8 cellular contexts compared by ENCODE assay signal in the genomic region with DNA sequence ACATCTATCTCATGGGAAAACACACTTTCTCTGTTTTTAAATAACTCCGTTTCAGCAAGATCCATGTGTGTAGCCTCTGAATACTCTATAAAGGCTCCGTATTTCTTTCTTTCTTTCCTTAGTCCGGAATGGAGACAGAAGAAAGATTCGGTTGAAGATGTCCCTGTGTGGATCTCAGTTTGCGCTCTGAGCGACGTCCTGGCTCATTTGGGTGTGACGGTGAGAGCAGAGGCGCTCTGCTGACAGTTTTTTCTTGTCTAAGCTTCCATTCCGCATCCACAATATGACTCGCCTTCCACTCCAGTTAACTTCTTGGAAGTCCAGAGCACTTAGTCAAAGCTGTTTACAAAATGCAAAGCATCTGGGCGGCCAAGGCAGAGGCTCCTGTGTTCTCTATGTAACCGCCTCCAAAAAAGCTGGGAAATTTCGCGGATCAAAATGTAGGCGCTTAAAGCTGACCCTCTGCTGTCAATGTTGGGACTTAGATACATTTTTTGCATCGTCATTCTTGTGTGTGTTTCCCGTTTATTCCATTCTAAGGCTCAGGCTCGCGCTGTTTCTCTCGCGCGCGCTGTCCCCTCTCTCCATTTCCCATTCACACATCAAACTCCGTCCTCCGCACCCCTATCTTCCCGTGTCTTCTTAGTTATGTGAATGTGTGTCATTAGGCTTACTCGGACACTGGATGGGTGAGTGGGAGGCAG. TPM values are rescaled to one million over a fixed set of nuclear protein-coding genes. Genes with fewer than 3 reads are reported as not detected.
DNase-seq lines count a peak whose midpoint lies in the region; ATAC-seq and TF ChIP-seq lines count a peak whose summit lies in the region.

No MANE protein-coding gene starts in this region.

- H3K36me3 ChIP-seq in ectodermal cell (ENCODE audit: control insufficient read depth, insufficient read depth, low read length), result no peaks in the 10 kb centered on the region
- no peaks in the 10 kb centered on the region for H3K36me3 ChIP-seq in mesendoderm (ENCODE audit: control insufficient read depth, insufficient read depth, low read length)
- H3K36me3 ChIP-seq in upper lobe of right lung, result no peaks in the 10 kb centered on the region

- H2BK15ac ChIP-seq in mesendoderm (replicated peaks; ENCODE audit: low read depth), result no peak overlapping the region

- H3K27ac ChIP-seq in ectodermal cell (ENCODE audit: insufficient read depth, low read depth, low read length, poor library complexity, severe bottlenecking) (no peak overlapping the region), mesendoderm (ENCODE audit: low read depth, low read length) (no peak overlapping the region), upper lobe of right lung (peak overlapping the region; percentile 33)

- H3K4me1 ChIP-seq in ectodermal cell (ENCODE audit: control insufficient read depth, insufficient read depth, low read length) (peaks cover 16% of the 10 kb centered on the region), mesendoderm (ENCODE audit: control insufficient read depth, low read depth, low read length) (peaks cover 6% of the 10 kb centered on the region), upper lobe of right lung (peaks cover 30% of the 10 kb centered on the region)

- H2BK120ac ChIP-seq in mesendoderm (ENCODE audit: low read depth, low read length), result no peak overlapping the region

- POLR2A ChIA-PET in activated CD4-positive, alpha-beta T cell treated with anti-CD3 and anti-CD28 coated beads, Interleukin-2, amount 10 ng/mL, durations not matched to agents 7 days and 5 days (lab: Charles Lee), result no interaction called here

- peak overlapping the region; percentile 81 for H3K9ac ChIP-seq in mesendoderm (ENCODE audit: low read length)

- no peak overlapping the region for H2AK5ac ChIP-seq in mesendoderm (ENCODE audit: low read length)

- no peak overlapping the region for H4K8ac ChIP-seq in mesendoderm (ENCODE audit: low read depth, low read length)

- peaks cover 2% of the 10 kb centered on the region for H3K79me2 ChIP-seq in mesendoderm (ENCODE audit: control insufficient read depth, insufficient read depth, low read length)

- TF ChIP-seq CTCF in upper lobe of right lung (IDR thresholded peaks at IDR 0.05), result no peak

- H3K18ac ChIP-seq in mesendoderm (ENCODE audit: low read length), result peak overlapping the region; percentile 24

- WGBS in ectodermal cell, 2 experiments, result 1% methylated on average over 25 to 26 of the region's 28 CpGs
- no CpG with 5 or more reads among the region's 28 CpGs for WGBS in mesendoderm (ENCODE audit: extremely low coverage, insufficient coverage, low lambda C conversion rate)

- intact Hi-C loops in upper lobe of right lung (cut with DNase I), result no loop called here

- H3K27me3 ChIP-seq in ectodermal cell (ENCODE audit: control insufficient read depth, insufficient read depth, low read length, poor library complexity, severe bottlenecking), result peaks cover 55% of the 10 kb centered on the region
- H3K27me3 ChIP-seq in mesendoderm (ENCODE audit: insufficient read depth, low read length, poor library complexity), result no peaks in the 10 kb centered on the region
- peaks cover 40% of the 10 kb centered on the region for H3K27me3 ChIP-seq in upper lobe of right lung

- DNase-seq in DMS 273 (lab: John Stamatoyannopoulos, UW; ENCODE audit: unreplicated experiment) (peak; percentile 19), DMS 273 treated with DMSO at 0.1 percent for 48 hours (lab: John Stamatoyannopoulos, UW) (no peak), mesendoderm (peak; percentile 62), upper lobe of right lung (peak; percentile 7), GOT3 (lab: John Stamatoyannopoulos, UW) (no peak)
- no peak for DNase-seq in activated CD4-positive, alpha-beta T cell treated with anti-CD3 and anti-CD28 coated beads, Interleukin-2, amount 10 ng/mL, durations not matched to agents 7 days and 5 days

- peak overlapping the region; percentile 70 for H3K56ac ChIP-seq in mesendoderm (ENCODE audit: low read length)

- H3K27me3 Mint-ChIP-seq in activated CD4-positive, alpha-beta T cell treated with anti-CD3 and anti-CD28 coated beads, Interleukin-2, amount 10 ng/mL, durations not matched to agents 7 days and 5 days, result peaks cover 61% of the 10 kb centered on the region

- H3K9me3 ChIP-seq in ectodermal cell (ENCODE audit: control insufficient read depth, low read length) (no peaks in the 10 kb centered on the region), upper lobe of right lung (no peaks in the 10 kb centered on the region)

- H3K9me3 Mint-ChIP-seq in activated CD4-positive, alpha-beta T cell treated with anti-CD3 and anti-CD28 coated beads, Interleukin-2, amount 10 ng/mL, durations not matched to agents 7 days and 5 days, result peaks cover 2% of the 10 kb centered on the region

- peaks cover 1% of the 10 kb centered on the region for H3K36me3 Mint-ChIP-seq in activated CD4-positive, alpha-beta T cell treated with anti-CD3 and anti-CD28 coated beads, Interleukin-2, amount 10 ng/mL, durations not matched to agents 7 days and 5 days (ENCODE audit: low read depth)

- H3K4ac ChIP-seq in mesendoderm (ENCODE audit: low read depth, low read length), result no peak overlapping the region

- CTCF ChIA-PET in activated CD4-positive, alpha-beta T cell treated with anti-CD3 and anti-CD28 coated beads, Interleukin-2, amount 10 ng/mL, durations not matched to agents 7 days and 5 days (lab: Charles Lee), result no interaction called here

- H3K27ac Mint-ChIP-seq in activated CD4-positive, alpha-beta T cell treated with anti-CD3 and anti-CD28 coated beads, Interleukin-2, amount 10 ng/mL, durations not matched to agents 7 days and 5 days, result no peak overlapping the region

- no peak overlapping the region for H3K23ac ChIP-seq in mesendoderm (ENCODE audit: low read length)

- peak overlapping the region; percentile 57 for H3K4me2 ChIP-seq in mesendoderm (ENCODE audit: low read length)

- H3K4me3 ChIP-seq in ectodermal cell (ENCODE audit: insufficient read depth, low read depth, low read length), result peak overlapping the region; percentile 56
- H3K4me3 ChIP-seq in mesendoderm (ENCODE audit: low read length), result peak overlapping the region; percentile 12
- H3K4me3 ChIP-seq in upper lobe of right lung, result peak overlapping the region; percentile 54

- H3K4me3 Mint-ChIP-seq in activated CD4-positive, alpha-beta T cell treated with anti-CD3 and anti-CD28 coated beads, Interleukin-2, amount 10 ng/mL, durations not matched to agents 7 days and 5 days, result no peak overlapping the region

- ATAC-seq in upper lobe of right lung (no peak), HG03378 (IDR thresholded peaks at IDR 0.05; ENCODE audit: unreplicated experiment) (no peak)

- peaks cover 11% of the 10 kb centered on the region for H3K4me1 Mint-ChIP-seq in activated CD4-positive, alpha-beta T cell treated with anti-CD3 and anti-CD28 coated beads, Interleukin-2, amount 10 ng/mL, durations not matched to agents 7 days and 5 days

- no peak overlapping the region for H2BK5ac ChIP-seq in mesendoderm (ENCODE audit: low read length)

- H4K5ac ChIP-seq in mesendoderm (ENCODE audit: low read length), result no peak overlapping the region

- no peaks in the 10 kb centered on the region for H3K79me1 ChIP-seq in mesendoderm (ENCODE audit: low read length)

RNA-seq across cellular contexts. Expression of a gene that starts 0.9 kb away (rescaled TPM):
- 7.5 TPM for polyA plus RNA-seq in ectodermal cell (2013, experiment 1 of 4)
- polyA plus RNA-seq in ectodermal cell (2013, experiment 2 of 4), result 10.2 TPM
- 6.5 TPM for polyA plus RNA-seq in ectodermal cell (2013, experiment 3 of 4)
- polyA plus RNA-seq in ectodermal cell (2013, experiment 4 of 4), result 9.0 TPM
- polyA plus RNA-seq in mesendoderm (2013, experiment 1 of 2), result 17.1 TPM
- polyA plus RNA-seq in mesendoderm (2013, experiment 2 of 2), result 14.9 TPM
- 13.3 TPM for total RNA-seq in upper lobe of right lung
- total RNA-seq in activated CD4-positive, alpha-beta T cell treated with anti-CD3 and anti-CD28 coated beads, Interleukin-2, amount 10 ng/mL, durations not matched to agents 7 days and 5 days, result not detected

Comparison
In these comparisons a context has a peak if more than half of its experiments do, and no peak if none do; other contexts are left out.
1. DNase-seq: peak in DMS 273 (single experiment), mesendoderm (single experiment) and upper lobe of right lung (single experiment); none in DMS 273 treated with DMSO at 0.1 percent for 48 hours (single experiment), activated CD4-positive, alpha-beta T cell treated with anti-CD3 and anti-CD28 coated beads, Interleukin-2, amount 10 ng/mL, durations not matched to agents 7 days and 5 days (single experiment) and GOT3 (single experiment).
2. RNA of a gene that starts 0.9 kb away (total RNA-seq): 13.3 TPM in upper lobe of right lung (single experiment); not detected in activated CD4-positive, alpha-beta T cell treated with anti-CD3 and anti-CD28 coated beads, Interleukin-2, amount 10 ng/mL, durations not matched to agents 7 days and 5 days; every median in the first group is over 10 times any median in the second.
3. Peak in every context shown above with its lines, with median percentiles within 50 percentile points of each other: H3K4me3 ChIP-seq.